8 cellular contexts compared by ENCODE assay signal in the genomic region with DNA sequence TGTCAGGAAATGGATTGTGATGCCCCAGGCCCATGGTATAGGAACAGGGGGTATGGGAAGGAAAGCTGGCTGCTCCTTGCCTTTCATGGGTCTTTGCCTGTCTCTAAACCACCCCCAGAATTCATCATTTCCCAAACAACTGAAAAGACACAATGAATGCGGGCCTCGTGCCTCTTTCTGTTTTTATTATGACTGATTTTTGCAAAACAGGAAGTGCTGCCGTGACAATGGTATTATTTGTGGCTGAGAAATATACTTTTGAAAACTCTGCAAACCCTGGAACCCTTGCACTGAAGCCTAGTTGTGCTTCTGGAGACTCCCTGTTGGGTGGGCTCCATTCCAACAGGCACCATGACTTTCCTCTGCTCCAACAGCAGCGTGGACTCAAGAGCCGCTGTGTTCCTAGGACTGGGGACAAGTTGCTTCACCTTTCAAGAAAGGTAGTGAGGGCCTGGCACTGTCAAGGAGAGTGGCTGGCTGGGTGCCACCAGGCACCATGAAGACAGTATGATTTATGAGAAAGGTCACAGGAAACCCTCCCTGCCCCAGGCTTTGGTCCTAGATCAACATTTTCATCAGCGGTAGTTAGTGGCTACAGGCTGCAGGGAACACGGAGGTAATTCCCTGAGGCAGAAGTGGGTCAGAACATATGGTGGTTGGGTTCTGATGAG. TPM values are rescaled to one million over a fixed set of nuclear protein-coding genes. Genes with fewer than 3 reads are reported as not detected.
DNase-seq lines count a peak whose midpoint lies in the region; ATAC-seq and TF ChIP-seq lines count a peak whose summit lies in the region.

No MANE protein-coding gene starts in this region.

- ATAC-seq in GM21390 (IDR thresholded peaks at IDR 0.05; ENCODE audit: unreplicated experiment) (no peak), GM18858 (IDR thresholded peaks at IDR 0.05; ENCODE audit: unreplicated experiment) (no peak)

- no peaks in the 10 kb centered on the region for H3K36me3 ChIP-seq in HEK293 (ENCODE audit: control insufficient read depth in 2 of 2, insufficient read depth in 1 of 2, low read length in 2 of 2)

- H3K9me3 ChIP-seq in HEK293 (ENCODE audit: control insufficient read depth, insufficient read depth, low read depth, low read length) = no peaks in the 10 kb centered on the region

- H3K27ac ChIP-seq in HEK293 (ENCODE audit: extremely low read depth, low read depth, low read length) (no peak overlapping the region), VCaP (peak overlapping the region; percentile 55)

- TF ChIP-seq CTCF in HEK293 (tag by site-specific recombination; IDR thresholded peaks at IDR 0.05) = no peak
- no peak for TF ChIP-seq CTCF in VCaP (conservative IDR thresholded peaks at IDR 0.05)

- POLR2A ChIA-PET in HEK293 (lab: Yijun Ruan, JAX) = no interaction called here

- no peak overlapping the region for H3K4me3 ChIP-seq in HEK293 (ENCODE audit: low read depth, low read length)

- peak; percentile 95 for DNase-seq in dermis blood vessel endothelial cell
- DNase-seq in stimulated activated CD4-positive, alpha-beta T cell treated with anti-CD3 and anti-CD28 coated beads, Interleukin-4, amount 100 ng/mL, for 1 hour = peak; percentile 36
- DNase-seq in NCI-H345 treated with DMSO at 0.1 percent for 48 hours (lab: John Stamatoyannopoulos, UW; ENCODE audit: unreplicated experiment) = no peak
- no peak for DNase-seq in NCI-H446 (lab: John Stamatoyannopoulos, UW)

- peaks cover 8% of the 10 kb centered on the region for H3K4me1 ChIP-seq in HEK293 (ENCODE audit: control insufficient read depth, insufficient read depth, low read length)

- CTCF ChIA-PET in HEK293 (lab: Yijun Ruan, JAX) = no interaction called here

TF ChIP-seq in HEK293, 187 proteins besides CTCF, POLR2A, EP300 and RAD21:
- no peak for TF ChIP-seq ZBTB49 (tag by site-specific recombination; IDR thresholded peaks at IDR 0.05; ENCODE audit: low read depth)
- TF ChIP-seq ZNF335 (tag by site-specific recombination; conservative IDR thresholded peaks at IDR 0.05) = peak; percentile 32
TF ChIP-seq in HEK293: peak in this region for 1.

RNA-seq across cellular contexts. Expression of gene DGLUCY, which starts 4.8 kb away (rescaled TPM):
- total RNA-seq in dermis blood vessel endothelial cell = 59.0 and 81.5 TPM in 2 replicates

RNA-seq across cellular contexts. Expression of gene RPS6KA5, which starts 48.6 kb away (rescaled TPM):
- total RNA-seq in dermis blood vessel endothelial cell = 3.1 and 6.1 TPM in 2 replicates

Comparison
In these comparisons a context has a peak if more than half of its experiments do, and no peak if none do; other contexts are left out.
1. DNase-seq: peak in dermis blood vessel endothelial cell (single experiment) and stimulated activated CD4-positive, alpha-beta T cell treated with anti-CD3 and anti-CD28 coated beads, Interleukin-4, amount 100 ng/mL, for 1 hour (single experiment); none in NCI-H345 treated with DMSO at 0.1 percent for 48 hours (single experiment) and NCI-H446 (0 of 2).